ENCODE assay signal across 9 cellular contexts in the genomic region with DNA sequence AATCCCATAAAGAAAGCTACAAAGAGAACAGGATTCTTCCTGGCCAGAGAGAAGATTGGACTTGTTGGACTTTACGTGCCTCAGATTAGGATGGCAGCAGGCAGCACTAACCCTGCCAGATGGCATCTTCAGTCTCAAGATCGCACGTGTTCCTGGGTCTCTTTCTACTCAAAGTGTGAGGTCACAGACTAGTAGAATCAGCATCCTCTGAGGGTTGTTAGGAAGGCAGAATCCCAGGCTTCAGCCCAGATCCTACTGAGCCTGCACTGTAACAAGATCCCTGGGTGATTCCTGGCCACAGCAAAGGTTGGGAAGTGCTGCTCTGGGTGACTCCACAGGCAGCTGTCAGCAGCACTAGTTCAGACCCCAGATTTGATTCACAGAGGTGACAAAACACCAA. TPM values are rescaled to one million over a fixed set of nuclear protein-coding genes. Genes with fewer than 3 reads are reported as not detected.
DNase-seq lines count a peak whose midpoint lies in the region; ATAC-seq, FAIRE-seq and TF ChIP-seq lines count a peak whose summit lies in the region.
"Had no signal": no experiment of that assay in that cellular context is flagged by ENCODE, and none has a peak within 500 bp of the region (broad histone marks: within the 10 kb centered on the region; RNA-seq: fewer than 3 reads in every experiment).

No MANE protein-coding gene starts in this region.

- H3K9me2 ChIP-seq in PC-9 (ENCODE audit: insufficient read depth): no peaks in the 10 kb centered on the region

- no peak overlapping the region for H3K4me3 ChIP-seq in BE2C (ENCODE audit: low read depth, low read length)
- H3K4me3 ChIP-seq in PC-9: no peak overlapping the region
- H3K4me3 ChIP-seq in pancreas: no peak overlapping the region

- FAIRE-seq in pancreas (lab: Jason Lieb, UNC): no peak

- TF ChIP-seq CTCF in BE2C (IDR thresholded peaks at IDR 0.05; ENCODE audit: low read depth, low read length) (no peak), PC-9 (conservative IDR thresholded peaks at IDR 0.05) (no peak), pancreas (IDR thresholded peaks at IDR 0.05) (no peak)

- peak overlapping the region; percentile 51 for H3K4me2 ChIP-seq in PC-9

- intact Hi-C loops in PC-9 (cut with micrococcal nuclease; ENCODE audit: unreplicated experiment) (no loop called here), pancreas (cut with DNase I) (no loop called here)

- POLR2A ChIA-PET in PC-9 (lab: Charles Lee; ENCODE audit: unreplicated experiment): no interaction called here

- H3K36me3 ChIP-seq in BE2C: no peaks in the 10 kb centered on the region
- no peaks in the 10 kb centered on the region for H3K36me3 ChIP-seq in PC-9 (ENCODE audit: low read depth)
- no peaks in the 10 kb centered on the region for H3K36me3 ChIP-seq in pancreas

- peak in 3 of 4 donors; percentile 2 to 8 (median 7) for ATAC-seq in pancreas
- ATAC-seq in GM19452 (IDR thresholded peaks at IDR 0.05; ENCODE audit: unreplicated experiment): no peak

- H3K27me3 ChIP-seq in BE2C (no peaks in the 10 kb centered on the region), PC-9 (ENCODE audit: insufficient read depth, low read depth) (no peaks in the 10 kb centered on the region), pancreas (no peaks in the 10 kb centered on the region)

- peaks cover 100% of the 10 kb centered on the region for H3K79me2 ChIP-seq in PC-9 (ENCODE audit: low read depth)

- CTCF ChIA-PET in PC-9 (lab: Charles Lee): no interaction called here

- H3K9me3 ChIP-seq in BE2C (no peaks in the 10 kb centered on the region), PC-9 (ENCODE audit: insufficient read depth, low read depth) (no peaks in the 10 kb centered on the region), pancreas (no peaks in the 10 kb centered on the region)

- H4K20me1 ChIP-seq in PC-9 (ENCODE audit: insufficient read depth): peaks cover 85% of the 10 kb centered on the region

- BruUV-seq in PC-9 (replicated peaks; lab: Mats Ljungman, UMichigan): no TSS peak

- H2AFZ ChIP-seq in PC-9: no peak overlapping the region

- WGBS in pancreas, 2 donors: 25 to 30% methylated on average over 3 of the region's 3 CpGs

- DNase-seq in BE2C: peak; percentile 36
- no peak for DNase-seq in PC-9
- peak; percentile 56 for DNase-seq in fibroblast of gingiva (ENCODE audit: low read depth)
- DNase-seq in pancreas: no peak
- no peak for DNase-seq in inferior parietal cortex (ENCODE audit: extremely low spot score)
- DNase-seq in central memory CD4-positive, alpha-beta T cell: no peak
- no peak for DNase-seq in stimulated activated CD4-positive, alpha-beta T cell treated with anti-CD3 and anti-CD28 coated beads, Interleukin-4, amount 100 ng/mL, for 1 hour
- DNase-seq: NCI-H146 had no signal

- H3K4me1 ChIP-seq in BE2C: peaks cover 81% of the 10 kb centered on the region
- H3K4me1 ChIP-seq in PC-9 (replicated peaks; ENCODE audit: insufficient read depth): peaks cover 38% of the 10 kb centered on the region
- peaks cover 79 to 83% (median 81%) of the 10 kb centered on the region in 3 donors for H3K4me1 ChIP-seq in pancreas

- H3K27ac ChIP-seq in PC-9: no peak overlapping the region
- H3K27ac ChIP-seq in pancreas: peak overlapping the region; percentile 43 to 75 (median 58)

- H3F3A ChIP-seq in PC-9 (ENCODE audit: insufficient read depth, low read depth): peaks cover 34% of the 10 kb centered on the region; the same call in 1 of the 2 replicates

RNA-seq across cellular contexts. Expression of a gene that starts 39.4 kb away (rescaled TPM):
- 25.0 TPM for polyA plus RNA-seq in BE2C (2012; ENCODE audit: insufficient read depth, insufficient read length, low read depth)
- total RNA-seq in PC-9 (2021) (127 and 163 TPM in 2 replicates), pancreas (100 to 1,000 TPM in 2 of 6 donors, 10 to 100 TPM in 4; 61.8 to 165 (median 85.8) TPM)
- 10 to 100 TPM; 35.6 to 69.1 TPM for polyA plus RNA-seq in pancreas

Comparison
In these comparisons a context has a peak if more than half of its experiments do, and no peak if none do; other contexts are left out.
1. DNase-seq: peak in BE2C (single experiment) and fibroblast of gingiva (single experiment); none in PC-9 (0 of 2), pancreas (0 of 6), inferior parietal cortex (single experiment), central memory CD4-positive, alpha-beta T cell (single experiment) and stimulated activated CD4-positive, alpha-beta T cell treated with anti-CD3 and anti-CD28 coated beads, Interleukin-4, amount 100 ng/mL, for 1 hour (single experiment).